ENCODE assay signal across 9 cellular contexts in genomic region chr3:113136071-113136470, GRCh38.
A peak's percentile ranks its signal among the peaks of the same experiment; 100 is the strongest.
DNase-seq lines count a peak whose midpoint lies in the region; ATAC-seq, FAIRE-seq and TF ChIP-seq lines count a peak whose summit lies in the region.
"Had no signal": no experiment of that assay in that cellular context is flagged by ENCODE, and none has a peak within 500 bp of the region (broad histone marks: within the 10 kb centered on the region; RNA-seq: fewer than 3 reads in every experiment).

No MANE protein-coding gene starts in this region.

- no peak overlapping the region for H3K23ac ChIP-seq in H9 (ENCODE audit: insufficient read length, low read depth, low read length)

- no peak overlapping the region for H4K91ac ChIP-seq in H9 (ENCODE audit: insufficient read length, low read depth, low read length)

- H3K23me2 ChIP-seq in H9 (ENCODE audit: insufficient read length, low read depth, low read length, poor library complexity, severe bottlenecking) = no peaks in the 10 kb centered on the region

- H3K9me3 ChIP-seq in H9 (ENCODE audit: control insufficient read depth, low read depth, low read length) (no peaks in the 10 kb centered on the region), adrenal gland (replicated peaks in 1 of 3) (no peaks in the 10 kb centered on the region), HepG2 (ENCODE audit: low read length) (no peaks in the 10 kb centered on the region)

- H3K27me3 ChIP-seq in H9 (ENCODE audit: insufficient read depth, low read length) (no peaks in the 10 kb centered on the region), adrenal gland (no peaks in the 10 kb centered on the region), HepG2 (ENCODE audit: control insufficient read depth in 1 of 2, insufficient read depth in 2 of 2, low read length in 2 of 2) (no peaks in the 10 kb centered on the region)

- POLR2A ChIA-PET in HepG2 (lab: Yijun Ruan, JAX) = no interaction called here

- H2AFZ ChIP-seq in H9 (ENCODE audit: low read length) (no peak overlapping the region), HepG2 (ENCODE audit: low read length) (no peak overlapping the region)

- intact Hi-C loops in adrenal gland (cut with DNase I) = loop anchor here in 1 of 2 donors (10.0 kb wide), 1 partner anchor 81 kb away; no protein-coding TSS in a partner anchor
- intact Hi-C loops in HepG2 (cut with micrococcal nuclease; ENCODE audit: unreplicated experiment) = loop anchor here (1.0 to 10.0 kb wide), 2 partner anchors 152 to 489 kb away; no protein-coding TSS in a partner anchor

- TF ChIP-seq CTCF in H9 (conservative IDR thresholded peaks at IDR 0.05) = peak; percentile 65
- peak; percentile 31 to 66 (median 54) for TF ChIP-seq CTCF in adrenal gland (IDR thresholded peaks at IDR 0.05)
- peak; percentile 42 for TF ChIP-seq CTCF in HepG2 (CRISPR knock-in tag; IDR thresholded peaks at IDR 0.05)

- no peak overlapping the region for H3T11ph ChIP-seq in H9 (ENCODE audit: low read length)

- H3K27ac ChIP-seq in H9 (ENCODE audit: insufficient read length, low read depth, low read length) (no peak overlapping the region), adrenal gland (no peak overlapping the region), HepG2 (ENCODE audit: extremely low read length, insufficient read depth, low read length) (no peak overlapping the region)

- no peak overlapping the region for H2BK5ac ChIP-seq in H9 (ENCODE audit: insufficient read length, low read length)

- no peak overlapping the region for H2BK12ac ChIP-seq in H9 (ENCODE audit: insufficient read length, low read depth, low read length)

- H3K79me1 ChIP-seq in H9 (ENCODE audit: insufficient read depth, low read depth, low read length, poor library complexity, severe bottlenecking) = no peaks in the 10 kb centered on the region

- H3K4me2 ChIP-seq in H9 (ENCODE audit: insufficient read depth, insufficient read length, low read length) (no peak overlapping the region), HepG2 (ENCODE audit: low read depth, low read length) (no peak overlapping the region)

- H2BK120ac ChIP-seq in H9 (ENCODE audit: low read depth, low read length, poor library complexity, severe bottlenecking) = no peak overlapping the region

- H3K4me1 Mint-ChIP-seq in H9 = peaks cover 8 to 15% of the 10 kb centered on the region in 2 experiments

- H3K4me1 ChIP-seq in H9 (ENCODE audit: insufficient read depth, low read length) (no peaks in the 10 kb centered on the region), adrenal gland (replicated peaks in 1 of 2) (no peaks in the 10 kb centered on the region), HepG2 (ENCODE audit: insufficient read depth, low read length) (no peaks in the 10 kb centered on the region)

- H3K9me3 Mint-ChIP-seq in H9 = peaks cover 0 to 3% of the 10 kb centered on the region in 2 experiments; a peak in 3 of 5 replicates

- H3K36me3 ChIP-seq in adrenal gland (replicated peaks in 1 of 2) (no peaks in the 10 kb centered on the region), HepG2 (replicated peaks in 1 of 2; ENCODE audit: control insufficient read depth in 1 of 2, insufficient read depth in 2 of 2, low read length in 2 of 2) (no peaks in the 10 kb centered on the region)

- H3K27me3 Mint-ChIP-seq in H9 (ENCODE audit: low read depth) = no peaks in the 10 kb centered on the region

- no peak overlapping the region for H3K18ac ChIP-seq in H9 (ENCODE audit: insufficient read length, low read depth, low read length)

- DNase-seq in AML-193 (lab: John Stamatoyannopoulos, UW) (peak; percentile 11 to 24), H9 (no peak), adrenal gland (no peak), HepG2 (ENCODE audit: low spot score) (no peak), LoVo (ENCODE audit: low spot score) (no peak)
- DNase-seq in activated naive CD4-positive, alpha-beta T cell (lab: John Stamatoyannopoulos, UW) = no peak

- H4K8ac ChIP-seq in H9 (replicated peaks; ENCODE audit: insufficient read length, low read depth, low read length) = no peak overlapping the region

- H3K4me3 Mint-ChIP-seq in H9 = no peak overlapping the region

- no peak overlapping the region for H4K5ac ChIP-seq in H9 (ENCODE audit: insufficient read length, low read depth, low read length)

- no peak overlapping the region for H2BK20ac ChIP-seq in H9 (ENCODE audit: low read depth, low read length, poor library complexity, severe bottlenecking)

- no peak for FAIRE-seq in HepG2 (lab: Jason Lieb, UNC)
- FAIRE-seq: colon had no signal

- no peak overlapping the region for H3K56ac ChIP-seq in H9 (ENCODE audit: insufficient read length, low read depth, low read length)

- H3K4me3 ChIP-seq in adrenal gland = no peak overlapping the region
- no peak overlapping the region for H3K4me3 ChIP-seq in HepG2 (replicated peaks in 1 of 3; ENCODE audit: insufficient read depth in 1 of 3, low read depth in 2 of 3, low read length in 3 of 3)

- H3K36me3 Mint-ChIP-seq in H9 (ENCODE audit: insufficient read depth in 1 of 3, low read depth in 3 of 3) = peaks cover 0 to 6% (median 0%) of the 10 kb centered on the region in 3 experiments; a peak in 1 of 7 replicates

- no TSS peak for BruUV-seq in HepG2 (replicated peaks; lab: Mats Ljungman, UMichigan)

- no peak overlapping the region for H3K27ac Mint-ChIP-seq in H9

- H2AK5ac ChIP-seq in H9 (ENCODE audit: insufficient read length, low read length) = no peak overlapping the region

- no peak for TF ChIP-seq RAD21 in HepG2 (CRISPR knock-in tag; IDR thresholded peaks at IDR 0.05)

- CTCF ChIA-PET in HepG2 (lab: Yijun Ruan, JAX; ENCODE audit: low intra/inter-chr PET ratio, low total read pairs) = interaction anchor here (0.8 kb wide), 1 partner anchor 152 kb away, joined by 4 read pairs; no protein-coding TSS in a partner anchor

- H3K79me2 ChIP-seq in H9 (ENCODE audit: insufficient read depth, low read length) = no peaks in the 10 kb centered on the region
- H3K79me2 ChIP-seq in HepG2 (ENCODE audit: insufficient read depth, low read length) = no peaks in the 10 kb centered on the region

- TF ChIP-seq POLR2A in adrenal gland (IDR thresholded peaks at IDR 0.05) = no peak
- TF ChIP-seq POLR2A in HepG2 (IDR thresholded peaks at IDR 0.05; ENCODE audit: insufficient read depth in 1 of 2, low read depth in 2 of 2, low read length in 2 of 2) = no peak

- TF ChIP-seq EP300 in HepG2 (IDR thresholded peaks at IDR 0.05; ENCODE audit: low read depth in 2 of 2, low read length in 2 of 2) (no peak), HepG2 (CRISPR knock-in tag; IDR thresholded peaks at IDR 0.05; ENCODE audit: borderline replicate concordance) (no peak)

- no peaks in the 10 kb centered on the region for H4K20me1 ChIP-seq in H9 (ENCODE audit: control insufficient read depth, insufficient read depth, insufficient read length)
- no peaks in the 10 kb centered on the region for H4K20me1 ChIP-seq in HepG2 (ENCODE audit: insufficient read depth, low read length)

- no CpG with 5 or more reads among the region's 6 CpGs for WGBS in H9 (ENCODE audit: extremely low coverage, insufficient read length, low lambda C conversion rate)
- 34 to 46% (median 40%) methylated on average over 6 of the region's 6 CpGs for WGBS in adrenal gland, 4 donors
- WGBS in HepG2 (ENCODE audit: low lambda C conversion rate) = 47% methylated on average over 6 of the region's 6 CpGs

- H3K4ac ChIP-seq in H9 (ENCODE audit: low read depth, low read length) = no peak overlapping the region

- H3K9ac ChIP-seq in H9 (ENCODE audit: extremely low read depth, insufficient read length, low read length) = no peak overlapping the region
- no peak overlapping the region for H3K9ac ChIP-seq in HepG2 (ENCODE audit: insufficient read depth, low read depth, low read length)

- no peak for ATAC-seq in HepG2
- no peak for ATAC-seq in GM18858 (IDR thresholded peaks at IDR 0.05; ENCODE audit: unreplicated experiment)
- no peak for ATAC-seq in GM18873 (IDR thresholded peaks at IDR 0.05; ENCODE audit: low FRiP score, unreplicated experiment)

- in situ Hi-C loops in HepG2 (cut with HindIII; ENCODE audit: extremely low pct_ligation_motif_present, low pct_unique_long_range_greater_than_20kb) = loop anchor here (5.0 kb wide), 1 partner anchor 146 kb away; no protein-coding TSS in a partner anchor

- no peak overlapping the region for H2BK15ac ChIP-seq in H9 (ENCODE audit: low read depth, low read length)

- no peak overlapping the region for H3K14ac ChIP-seq in H9 (ENCODE audit: insufficient read depth, low read length)

TF ChIP-seq in HepG2, 621 proteins besides CTCF, POLR2A, EP300 and RAD21 (continues in another document):
- TF ChIP-seq JUNB (CRISPR knock-in tag; IDR thresholded peaks at IDR 0.05; ENCODE audit: borderline replicate concordance) (no peak), STAG1 (CRISPR knock-in tag; IDR thresholded peaks at IDR 0.05) (peak; percentile 59)
- TF ChIP-seq, protein P1, sequence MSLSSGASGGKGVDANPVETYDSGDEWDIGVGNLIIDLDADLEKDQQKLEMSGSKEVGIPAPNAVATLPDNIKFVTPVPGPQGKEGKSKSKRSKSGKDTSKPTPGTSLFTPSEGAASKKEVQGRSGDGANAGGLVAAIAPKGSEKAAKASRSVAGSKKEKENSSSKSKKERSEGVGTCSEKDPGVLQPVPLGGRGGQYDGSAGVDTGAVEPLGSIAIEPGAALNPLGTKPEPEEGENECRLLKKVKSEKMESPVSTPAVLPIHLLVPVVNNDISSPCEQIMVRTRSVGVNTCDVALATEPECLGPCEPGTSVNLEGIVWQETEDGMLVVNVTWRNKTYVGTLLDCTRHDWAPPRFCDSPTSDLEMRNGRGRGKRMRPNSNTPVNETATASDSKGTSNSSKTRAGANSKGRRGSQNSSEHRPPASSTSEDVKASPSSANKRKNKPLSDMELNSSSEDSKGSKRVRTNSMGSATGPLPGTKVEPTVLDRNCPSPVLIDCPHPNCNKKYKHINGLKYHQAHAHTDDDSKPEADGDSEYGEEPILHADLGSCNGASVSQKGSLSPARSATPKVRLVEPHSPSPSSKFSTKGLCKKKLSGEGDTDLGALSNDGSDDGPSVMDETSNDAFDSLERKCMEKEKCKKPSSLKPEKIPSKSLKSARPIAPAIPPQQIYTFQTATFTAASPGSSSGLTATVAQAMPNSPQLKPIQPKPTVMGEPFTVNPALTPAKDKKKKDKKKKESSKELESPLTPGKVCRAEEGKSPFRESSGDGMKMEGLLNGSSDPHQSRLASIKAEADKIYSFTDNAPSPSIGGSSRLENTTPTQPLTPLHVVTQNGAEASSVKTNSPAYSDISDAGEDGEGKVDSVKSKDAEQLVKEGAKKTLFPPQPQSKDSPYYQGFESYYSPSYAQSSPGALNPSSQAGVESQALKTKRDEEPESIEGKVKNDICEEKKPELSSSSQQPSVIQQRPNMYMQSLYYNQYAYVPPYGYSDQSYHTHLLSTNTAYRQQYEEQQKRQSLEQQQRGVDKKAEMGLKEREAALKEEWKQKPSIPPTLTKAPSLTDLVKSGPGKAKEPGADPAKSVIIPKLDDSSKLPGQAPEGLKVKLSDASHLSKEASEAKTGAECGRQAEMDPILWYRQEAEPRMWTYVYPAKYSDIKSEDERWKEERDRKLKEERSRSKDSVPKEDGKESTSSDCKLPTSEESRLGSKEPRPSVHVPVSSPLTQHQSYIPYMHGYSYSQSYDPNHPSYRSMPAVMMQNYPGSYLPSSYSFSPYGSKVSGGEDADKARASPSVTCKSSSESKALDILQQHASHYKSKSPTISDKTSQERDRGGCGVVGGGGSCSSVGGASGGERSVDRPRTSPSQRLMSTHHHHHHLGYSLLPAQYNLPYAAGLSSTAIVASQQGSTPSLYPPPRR (CRISPR knock-in tag; IDR thresholded peaks at IDR 0.05; ENCODE audit: borderline replicate concordance) = no peak

Comparison
In these comparisons a context has a peak if more than half of its experiments do, and no peak if none do; other contexts are left out.
1. DNase-seq: peak in AML-193 (2 of 2); none in H9 (single experiment), adrenal gland (0 of 7), HepG2 (single experiment), activated naive CD4-positive, alpha-beta T cell (0 of 4) and LoVo (single experiment).
2. Peak in every context shown above with its lines, with median percentiles within 50 percentile points of each other: CTCF ChIP-seq.